ENCODE assay signal across 18 cellular contexts in the genomic region with DNA sequence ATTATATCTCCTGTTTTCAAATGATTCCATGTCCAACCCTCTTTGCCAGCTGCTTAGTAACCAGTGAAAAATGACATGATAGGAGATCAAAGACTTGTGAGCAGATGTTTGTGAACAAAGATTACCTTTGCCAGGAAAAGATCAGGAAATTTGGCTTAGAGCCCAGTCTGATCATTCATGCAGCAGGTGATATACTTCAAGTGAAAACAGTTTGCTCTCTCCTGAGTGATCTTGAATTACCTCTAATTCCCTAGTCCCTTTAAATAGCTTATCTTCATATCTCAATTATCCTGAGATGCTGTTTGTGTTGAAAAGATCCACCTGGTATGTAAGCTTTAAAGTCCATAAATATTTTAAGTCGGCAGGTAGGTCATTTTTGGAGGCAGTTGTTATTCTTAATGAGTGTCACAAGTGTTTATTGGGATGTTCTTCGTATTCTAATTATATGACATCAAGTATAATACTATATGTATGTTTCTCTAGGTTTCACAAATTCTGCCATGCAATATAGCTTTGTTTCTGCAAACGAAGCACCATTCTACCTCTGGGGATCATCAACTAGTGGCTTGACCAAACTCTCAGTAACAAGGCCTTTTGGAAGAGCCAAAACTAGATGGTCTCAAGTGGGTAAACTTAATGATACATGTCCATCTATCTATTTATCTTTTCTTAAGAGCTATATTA. TPM values are rescaled to one million over a fixed set of nuclear protein-coding genes. Genes with fewer than 3 reads are reported as not detected.
DNase-seq lines count a peak whose midpoint lies in the region; ATAC-seq and TF ChIP-seq lines count a peak whose summit lies in the region.
"Had no signal": no experiment of that assay in that cellular context is flagged by ENCODE, and none has a peak within 500 bp of the region (broad histone marks: within the 10 kb centered on the region; RNA-seq: fewer than 3 reads in every experiment).

No MANE protein-coding gene starts in this region.

- H3K4me2 ChIP-seq in HCT116 (ENCODE audit: low read length) = no peak overlapping the region
- H3K4me2 ChIP-seq: GM23338 had no signal

- TF ChIP-seq RAD21 in HCT116 (IDR thresholded peaks at IDR 0.05; ENCODE audit: low read depth) = no peak

- CTCF ChIA-PET in HCT116 (lab: Charles Lee) = interaction anchor here (1.1 kb wide), 1 partner anchor 13 kb away, joined by 4 read pairs; a partner anchor contains a TSS

- TF ChIP-seq POLR2A in HCT116 (IDR thresholded peaks at IDR 0.05; ENCODE audit: borderline replicate concordance, extremely low read depth, insufficient read depth, insufficient read length) = no peak

- no peaks in the 10 kb centered on the region for H3K79me2 ChIP-seq in HCT116 (ENCODE audit: insufficient read depth, low read length)

- no peaks in the 10 kb centered on the region for H3K9me2 ChIP-seq in HCT116 (ENCODE audit: insufficient read depth)

- RAD21 ChIA-PET in HCT116 (lab: Charles Lee; ENCODE audit: low non-redundant PET in 1 of 2, low total read pairs in 2 of 2, uncharacterized antibody in 2 of 2, unreplicated experiment in 2 of 2) = no interaction called here

- no peak overlapping the region for H3K9ac ChIP-seq in HCT116 (ENCODE audit: low read length)

- no peak for ATAC-seq in HCT116
- ATAC-seq in GM18517 (IDR thresholded peaks at IDR 0.05; ENCODE audit: unreplicated experiment) = no peak
- no peak for ATAC-seq in GM21515 (IDR thresholded peaks at IDR 0.05; ENCODE audit: unreplicated experiment)
- no peak for ATAC-seq in stimulated activated memory B cell treated with anti-CD40 and anti-IgM and Interleukin-4, amounts not matched to agents 10 μg/mL and 1 μg/mL and 100 μg/mL, for 72 hours
- ATAC-seq in GM18873 (IDR thresholded peaks at IDR 0.05; ENCODE audit: low FRiP score, unreplicated experiment) = no peak
- ATAC-seq: GM12878; GM23338; stimulated activated naive B cell treated with anti-CD40 and anti-IgM and Interleukin-4, amounts not matched to agents 10 μg/mL and 1 μg/mL and 100 μg/mL, for 72 hours had no signal

- TF ChIP-seq CTCF in HCT116 (IDR thresholded peaks at IDR 0.05 in 2 of 3, conservative IDR thresholded peaks at IDR 0.05 in 1 of 3; ENCODE audit: borderline replicate concordance in 1 of 3, insufficient read depth in 1 of 3, low read depth in 2 of 3, low read length in 2 of 3) (no peak), mesothelial cell of epicardium (IDR thresholded peaks at IDR 0.05; ENCODE audit: unreplicated experiment) (no peak)

- H2AFZ ChIP-seq in HCT116 (ENCODE audit: low read depth, low read length, poor library complexity, severe bottlenecking) = no peak overlapping the region
- H2AFZ ChIP-seq: GM23338 had no signal

- no peak for DNase-seq in HCT116 (ENCODE audit: low read depth, low spot score)
- DNase-seq in NCI-H2107 treated with DMSO at 0.1 percent for 48 hours (lab: John Stamatoyannopoulos, UW; ENCODE audit: unreplicated experiment) = peak; percentile 88
- DNase-seq in SK-N-DZ (ENCODE audit: low spot score) = peak; percentile 75
- no peak for DNase-seq in mesothelial cell of epicardium (ENCODE audit: low spot score in 2 of 2, unreplicated experiment in 2 of 2)
- DNase-seq: activated CD4-positive, alpha-beta T cell treated with anti-CD3 and anti-CD28 coated beads, Interleukin-2, amount 10 ng/mL, durations not matched to agents 7 days and 5 days; effector CD8-positive, alpha-beta T cell; foreskin fibroblast; immature natural killer cell; OCI-M1; stimulated activated CD4-positive, alpha-beta T cell treated with anti-CD3 and anti-CD28 coated beads, Interleukin-4, amount 100 ng/mL, for 24 hours; stimulated activated naive B cell treated with anti-CD40 and anti-IgM and Interleukin-4, amounts not matched to agents 10 μg/mL and 1 μg/mL and 100 μg/mL, for 72 hours had no signal

- H4K20me1 ChIP-seq in HCT116 (ENCODE audit: insufficient read depth) = no peaks in the 10 kb centered on the region

- H3K36me3 ChIP-seq in HCT116 (ENCODE audit: control insufficient read depth in 1 of 2, insufficient read depth in 2 of 2, low read length in 2 of 2) = peaks cover 21 to 32% of the 10 kb centered on the region in 2 experiments
- H3K36me3 ChIP-seq: prostate gland had no signal

- intact Hi-C loops in HCT116 (cut with micrococcal nuclease) = no loop called here

- H3K4me1 Mint-ChIP-seq in mesothelial cell of epicardium = peaks cover 15% of the 10 kb centered on the region
- H3K4me1 Mint-ChIP-seq in stimulated activated memory B cell treated with anti-CD40 and anti-IgM and Interleukin-4, amounts not matched to agents 10 μg/mL and 1 μg/mL and 100 μg/mL, for 72 hours = no peaks in the 10 kb centered on the region
- H3K4me1 Mint-ChIP-seq: GM23338; immature natural killer cell; stimulated activated naive B cell treated with anti-CD40 and anti-IgM and Interleukin-4, amounts not matched to agents 10 μg/mL and 1 μg/mL and 100 μg/mL, for 72 hours had no signal

- no TSS peak for BruUV-seq in HCT116 (replicated peaks; lab: Mats Ljungman, UMichigan)

- peaks cover 31% of the 10 kb centered on the region for H3K36me3 Mint-ChIP-seq in mesothelial cell of epicardium
- H3K36me3 Mint-ChIP-seq in stimulated activated memory B cell treated with anti-CD40 and anti-IgM and Interleukin-4, amounts not matched to agents 10 μg/mL and 1 μg/mL and 100 μg/mL, for 72 hours = peaks cover 39% of the 10 kb centered on the region

- H3K9me3 ChIP-seq in HCT116 (ENCODE audit: control insufficient read depth in 1 of 2, insufficient read depth in 1 of 2, low read depth in 1 of 2, low read length in 2 of 2) = no peaks in the 10 kb centered on the region
- H3K9me3 ChIP-seq: prostate gland had no signal

- peaks cover 0 to 5% of the 10 kb centered on the region in 2 experiments; a peak in 1 of 4 replicates for H3K4me1 ChIP-seq in HCT116 (ENCODE audit: control insufficient read depth in 1 of 2, insufficient read depth in 2 of 2, low read length in 2 of 2)
- H3K4me1 ChIP-seq: prostate gland had no signal

- H3K27me3 ChIP-seq in HCT116 (ENCODE audit: insufficient read depth, low read length) = no peaks in the 10 kb centered on the region

- H3K27ac Mint-ChIP-seq in mesothelial cell of epicardium = peak overlapping the region; percentile 71
- no peak overlapping the region for H3K27ac Mint-ChIP-seq in stimulated activated memory B cell treated with anti-CD40 and anti-IgM and Interleukin-4, amounts not matched to agents 10 μg/mL and 1 μg/mL and 100 μg/mL, for 72 hours
- H3K27ac Mint-ChIP-seq: activated CD4-positive, alpha-beta T cell treated with anti-CD3 and anti-CD28 coated beads, Interleukin-2, amount 10 ng/mL, durations not matched to agents 7 days and 5 days; GM23338; immature natural killer cell; stimulated activated naive B cell treated with anti-CD40 and anti-IgM and Interleukin-4, amounts not matched to agents 10 μg/mL and 1 μg/mL and 100 μg/mL, for 72 hours had no signal

- no peak overlapping the region for H3K27ac ChIP-seq in HCT116 (ENCODE audit: low read depth, low read length)
- H3K27ac ChIP-seq: prostate gland had no signal

- H3K9me3 Mint-ChIP-seq in mesothelial cell of epicardium = no peaks in the 10 kb centered on the region
- no peaks in the 10 kb centered on the region for H3K9me3 Mint-ChIP-seq in stimulated activated memory B cell treated with anti-CD40 and anti-IgM and Interleukin-4, amounts not matched to agents 10 μg/mL and 1 μg/mL and 100 μg/mL, for 72 hours
- H3K9me3 Mint-ChIP-seq: GM23338 had no signal

- no peaks in the 10 kb centered on the region for H3K27me3 Mint-ChIP-seq in mesothelial cell of epicardium (ENCODE audit: low read depth)
- H3K27me3 Mint-ChIP-seq in stimulated activated memory B cell treated with anti-CD40 and anti-IgM and Interleukin-4, amounts not matched to agents 10 μg/mL and 1 μg/mL and 100 μg/mL, for 72 hours = no peaks in the 10 kb centered on the region
- H3K27me3 Mint-ChIP-seq: activated CD4-positive, alpha-beta T cell treated with anti-CD3 and anti-CD28 coated beads, Interleukin-2, amount 10 ng/mL, durations not matched to agents 7 days and 5 days; stimulated activated naive B cell treated with anti-CD40 and anti-IgM and Interleukin-4, amounts not matched to agents 10 μg/mL and 1 μg/mL and 100 μg/mL, for 72 hours had no signal

- no peak overlapping the region for H3K4me3 Mint-ChIP-seq in mesothelial cell of epicardium
- H3K4me3 Mint-ChIP-seq in stimulated activated memory B cell treated with anti-CD40 and anti-IgM and Interleukin-4, amounts not matched to agents 10 μg/mL and 1 μg/mL and 100 μg/mL, for 72 hours = no peak overlapping the region
- H3K4me3 Mint-ChIP-seq: activated CD4-positive, alpha-beta T cell treated with anti-CD3 and anti-CD28 coated beads, Interleukin-2, amount 10 ng/mL, durations not matched to agents 7 days and 5 days; GM23338; immature natural killer cell; stimulated activated naive B cell treated with anti-CD40 and anti-IgM and Interleukin-4, amounts not matched to agents 10 μg/mL and 1 μg/mL and 100 μg/mL, for 72 hours had no signal

- POLR2A ChIA-PET in HCT116 (lab: Charles Lee) = interaction anchor here (0.9 kb wide), 1 partner anchor 123 kb away, joined by 3 read pairs; no protein-coding TSS in a partner anchor

- H3K4me3 ChIP-seq in HCT116 (replicated peaks in 1 of 2; ENCODE audit: low read depth in 1 of 2, low read length in 2 of 2) = no peak overlapping the region
- H3K4me3 ChIP-seq: GM12878, GM23338, prostate gland had no signal

TF ChIP-seq in HCT116, 20 proteins besides CTCF, POLR2A, EP300 and RAD21:
- TF ChIP-seq TCF7L2 (IDR thresholded peaks at IDR 0.05; ENCODE audit: borderline replicate concordance, extremely low read depth, insufficient read depth, insufficient read length) (peak; percentile 51), POLR2AphosphoS5 (IDR thresholded peaks at IDR 0.05; ENCODE audit: low read depth, low read length) (no peak)

RNA-seq across cellular contexts. Expression of a gene that starts 13.2 kb away (rescaled TPM):
- 21.4 TPM for total RNA-seq in HCT116 (2021; ENCODE audit: unreplicated experiment)
- 12.6 and 16.0 TPM in 2 replicates for polyA plus RNA-seq in HCT116 (2012)
- polyA plus RNA-seq in SK-N-DZ (2014; cell fraction: cytosol; rRNA removed) = 25.2 and 32.4 TPM in 2 replicates
- polyA plus RNA-seq in SK-N-DZ (2014; cell fraction: nucleus; rRNA removed) = 17.4 and 19.1 TPM in 2 replicates
- total RNA-seq in mesothelial cell of epicardium = 59.3 to 62.2 TPM (median 59.4 TPM) in 3 replicates

RNA-seq across cellular contexts. Expression of a gene that starts 18.5 kb away (rescaled TPM):
- total RNA-seq in HCT116 (2021; ENCODE audit: unreplicated experiment) (21.4 TPM), mesothelial cell of epicardium (12.6 to 15.8 TPM (median 15.1 TPM) in 3 replicates)
- 5.1 and 7.4 TPM in 2 replicates for polyA plus RNA-seq in HCT116 (2012)
- 38.0 and 38.4 TPM in 2 replicates for polyA plus RNA-seq in SK-N-DZ (2014; cell fraction: cytosol; rRNA removed)
- polyA plus RNA-seq in SK-N-DZ (2014; cell fraction: nucleus; rRNA removed) = 22.6 and 33.2 TPM in 2 replicates

RNA-seq across cellular contexts. Expression of a gene that starts 20.4 kb away (rescaled TPM):
- total RNA-seq in HCT116 (2021; ENCODE audit: unreplicated experiment) (47.1 TPM), mesothelial cell of epicardium (42.7 to 49.1 TPM (median 45.9 TPM) in 3 replicates)
- 28.8 and 37.9 TPM in 2 replicates for polyA plus RNA-seq in HCT116 (2012)
- 89.0 and 102 TPM in 2 replicates for polyA plus RNA-seq in SK-N-DZ (2014; cell fraction: cytosol; rRNA removed)
- 33.5 and 34.0 TPM in 2 replicates for polyA plus RNA-seq in SK-N-DZ (2014; cell fraction: nucleus; rRNA removed)

Comparison
In these comparisons a context has a peak if more than half of its experiments do, and no peak if none do; other contexts are left out.
1. DNase-seq: peak in NCI-H2107 treated with DMSO at 0.1 percent for 48 hours (single experiment) and SK-N-DZ (single experiment); none in HCT116 (single experiment) and mesothelial cell of epicardium (0 of 2).